ENCODE assay signal across 8 cellular contexts in the genomic region with DNA sequence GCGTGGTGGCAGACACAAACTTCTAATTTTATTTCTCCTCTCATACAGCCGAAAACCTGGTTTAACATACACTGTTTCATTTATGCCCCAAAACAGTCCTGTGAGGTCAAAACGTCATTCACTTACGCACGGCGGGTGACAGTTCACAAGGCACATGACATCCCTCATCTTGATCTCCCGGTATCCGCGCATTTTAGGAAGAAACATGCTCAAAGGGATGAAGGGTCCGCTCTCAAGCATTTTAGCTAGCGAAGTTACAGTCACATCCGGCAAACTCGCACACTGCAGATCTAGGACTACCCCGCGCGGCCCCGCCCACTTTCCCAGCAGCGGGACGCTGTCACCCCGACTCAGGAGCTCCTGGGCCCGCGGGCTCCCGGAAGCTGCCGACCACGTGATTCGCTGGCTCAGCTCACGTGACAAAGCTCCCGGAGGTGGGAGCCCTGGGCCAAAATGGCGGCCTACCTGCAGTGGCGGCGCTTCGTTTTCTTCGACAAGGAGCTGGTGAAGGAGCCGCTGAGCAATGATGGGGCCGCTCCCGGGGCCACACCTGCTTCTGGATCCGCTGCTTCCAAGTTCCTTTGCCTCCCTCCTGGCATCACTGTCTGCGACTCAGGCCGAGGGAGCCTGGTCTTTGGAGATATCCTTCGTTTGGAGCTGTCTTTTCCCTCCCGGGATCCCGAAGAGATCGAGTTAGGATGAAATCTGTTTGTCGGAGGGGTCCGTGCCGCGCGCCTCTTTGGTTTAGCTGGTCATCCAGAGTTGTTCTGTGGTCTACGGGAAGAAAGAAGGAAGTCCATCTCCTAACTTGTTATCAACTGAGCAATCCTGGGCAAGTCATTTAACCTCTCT. TPM values are rescaled to one million over a fixed set of nuclear protein-coding genes. Genes with fewer than 3 reads are reported as not detected.
A peak's percentile ranks its signal among the peaks of the same experiment; 100 is the strongest.
DNase-seq lines count a peak whose midpoint lies in the region; ATAC-seq lines count a peak whose summit lies in the region.

Gene VPS11, plus strand, starts transcription at position 448 of the 852 bp plus-strand sequence. Its CDS starts 6 bp downstream, at position 454.

- H3K9ac ChIP-seq in NT2/D1 (ENCODE audit: insufficient read length, low read depth) (peak within 1 kb of the TSS; percentile 83), endocrine pancreas (ENCODE audit: control insufficient read depth, insufficient read depth, low read length) (peak within 1 kb of the TSS; percentile 94), mesendoderm (ENCODE audit: low read length) (peak within 1 kb of the TSS; percentile 82)

- peak within 1 kb of the TSS; percentile 100 for H4K8ac ChIP-seq in mesendoderm (ENCODE audit: low read depth, low read length)

- H3K79me1 ChIP-seq in mesendoderm (ENCODE audit: low read length) = peaks cover 4% of the 10 kb centered on the region

- peak within 1 kb of the TSS; percentile 11 for H3K4ac ChIP-seq in mesendoderm (ENCODE audit: low read depth, low read length)

- H3K27ac Mint-ChIP-seq in activated CD8-positive, alpha-beta memory T cell treated with anti-CD3 and anti-CD28 coated beads, Interleukin-2, amount 10 ng/mL, durations not matched to agents 7 days and 5 days = peak within 1 kb of the TSS; percentile 96

- H3K4me1 Mint-ChIP-seq in activated CD8-positive, alpha-beta memory T cell treated with anti-CD3 and anti-CD28 coated beads, Interleukin-2, amount 10 ng/mL, durations not matched to agents 7 days and 5 days = peaks cover 35% of the 10 kb centered on the region

- WGBS in mesendoderm (ENCODE audit: extremely low coverage, insufficient coverage, low lambda C conversion rate) = no CpG with 5 or more reads among the region's 49 CpGs

- H3K4me2 ChIP-seq in mesendoderm (ENCODE audit: low read length) = peak within 1 kb of the TSS; percentile 86

- DNase-seq in COLO829 (ENCODE audit: low spot score) (peak; percentile 96), HT1080 (ENCODE audit: low read depth) (peak; percentile 95), NT2/D1 (ENCODE audit: low read depth, low spot score) (peak; percentile 85), mesendoderm (peak; percentile 97)
- DNase-seq in activated CD8-positive, alpha-beta memory T cell treated with anti-CD3 and anti-CD28 coated beads, Interleukin-2, amount 10 ng/mL, durations not matched to agents 7 days and 5 days = peak; percentile 99
- DNase-seq in stimulated activated CD8-positive, alpha-beta memory T cell treated with anti-CD3 and anti-CD28 coated beads, Interleukin-15, amount 100 ng/mL, for 1 hour (ENCODE audit: low read depth) = peak; percentile 96

- peak within 1 kb of the TSS; percentile 88 for H3K56ac ChIP-seq in mesendoderm (ENCODE audit: low read length)

- no peak within 1 kb of the TSS for H3K18ac ChIP-seq in mesendoderm (ENCODE audit: low read length)

- no peaks in the 10 kb centered on the region for H3K27me3 Mint-ChIP-seq in activated CD8-positive, alpha-beta memory T cell treated with anti-CD3 and anti-CD28 coated beads, Interleukin-2, amount 10 ng/mL, durations not matched to agents 7 days and 5 days

- CTCF ChIA-PET in activated CD8-positive, alpha-beta memory T cell treated with anti-CD3 and anti-CD28 coated beads, Interleukin-2, amount 10 ng/mL, durations not matched to agents 7 days and 5 days (lab: Charles Lee) = interaction anchor here (0.6 to 2.7 kb wide), 28 partner anchors 10 to 271 kb away, joined by 3 to 15 read pairs (median 4); partner anchors contain the start of genes C2CD2L, CBL, DPAGT1 and HMBS

- no peak within 1 kb of the TSS for H2BK5ac ChIP-seq in mesendoderm (ENCODE audit: low read length)

- H3K27me3 ChIP-seq in NT2/D1 (ENCODE audit: insufficient read depth, insufficient read length) (no peaks in the 10 kb centered on the region), endocrine pancreas (ENCODE audit: control insufficient read depth, insufficient read depth, low read length) (no peaks in the 10 kb centered on the region), mesendoderm (ENCODE audit: insufficient read depth, low read length, poor library complexity) (no peaks in the 10 kb centered on the region)

- H3K4me3 Mint-ChIP-seq in activated CD8-positive, alpha-beta memory T cell treated with anti-CD3 and anti-CD28 coated beads, Interleukin-2, amount 10 ng/mL, durations not matched to agents 7 days and 5 days = peak within 1 kb of the TSS; percentile 85

- peaks cover 6% of the 10 kb centered on the region for H3K36me3 Mint-ChIP-seq in activated CD8-positive, alpha-beta memory T cell treated with anti-CD3 and anti-CD28 coated beads, Interleukin-2, amount 10 ng/mL, durations not matched to agents 7 days and 5 days

- no peak within 1 kb of the TSS for H2AK5ac ChIP-seq in mesendoderm (ENCODE audit: low read length)

- no peak within 1 kb of the TSS for H3K27ac ChIP-seq in mesendoderm (ENCODE audit: low read depth, low read length)

- peaks cover 4% of the 10 kb centered on the region for H3K79me2 ChIP-seq in mesendoderm (ENCODE audit: control insufficient read depth, insufficient read depth, low read length)

- H2BK15ac ChIP-seq in mesendoderm (replicated peaks; ENCODE audit: low read depth) = no peak within 1 kb of the TSS

- no peak within 1 kb of the TSS for H3K23ac ChIP-seq in mesendoderm (ENCODE audit: low read length)

- peak; percentile 87 for ATAC-seq in GM21360 (IDR thresholded peaks at IDR 0.05; ENCODE audit: unreplicated experiment)
- peak; percentile 99 for ATAC-seq in activated CD8-positive, alpha-beta memory T cell treated with anti-CD3 and anti-CD28 coated beads, Interleukin-2, amount 10 ng/mL, durations not matched to agents 7 days and 5 days

- H3K36me3 ChIP-seq in NT2/D1 (ENCODE audit: insufficient read depth, insufficient read length, low read length) = peaks cover 25% of the 10 kb centered on the region
- no peaks in the 10 kb centered on the region for H3K36me3 ChIP-seq in endocrine pancreas (ENCODE audit: control insufficient read depth, insufficient read depth, low read length)
- peaks cover 2% of the 10 kb centered on the region for H3K36me3 ChIP-seq in mesendoderm (ENCODE audit: control insufficient read depth, insufficient read depth, low read length)

- H4K5ac ChIP-seq in mesendoderm (ENCODE audit: low read length) = peak within 1 kb of the TSS; percentile 81

- no peak within 1 kb of the TSS for H2BK120ac ChIP-seq in mesendoderm (ENCODE audit: low read depth, low read length)

- no peaks in the 10 kb centered on the region for H3K9me3 Mint-ChIP-seq in activated CD8-positive, alpha-beta memory T cell treated with anti-CD3 and anti-CD28 coated beads, Interleukin-2, amount 10 ng/mL, durations not matched to agents 7 days and 5 days (ENCODE audit: low read depth)

- H3K4me1 ChIP-seq in NT2/D1 (ENCODE audit: insufficient read depth, insufficient read length) (no peaks in the 10 kb centered on the region), endocrine pancreas (ENCODE audit: control insufficient read depth, insufficient read depth, low read length) (no peaks in the 10 kb centered on the region), mesendoderm (ENCODE audit: control insufficient read depth, low read depth, low read length) (no peaks in the 10 kb centered on the region)

- H3K9me3 ChIP-seq in NT2/D1 (ENCODE audit: insufficient read depth, low read length) (no peaks in the 10 kb centered on the region), endocrine pancreas (ENCODE audit: control insufficient read depth, low read length) (no peaks in the 10 kb centered on the region)

- H3K4me3 ChIP-seq in NT2/D1 (ENCODE audit: insufficient read length, low read depth) (peak within 1 kb of the TSS; percentile 86), endocrine pancreas (ENCODE audit: control insufficient read depth, insufficient read depth, low read length) (peak within 1 kb of the TSS; percentile 95), mesendoderm (ENCODE audit: low read length) (peak within 1 kb of the TSS; percentile 78)

RNA-seq across cellular contexts. Expression of gene VPS11, which starts in this region (rescaled TPM):
- total RNA-seq in HT1080 (2014; rRNA removed; shearing (Covaris generic)) = 24.9 and 29.0 TPM in 2 replicates
- 10.4 and 10.7 TPM in 2 replicates for polyA plus RNA-seq in HT1080 (2015; cell fraction: cytosol; rRNA removed)
- polyA plus RNA-seq in HT1080 (2015; cell fraction: nucleus; rRNA removed) = 32.2 and 35.1 TPM in 2 replicates
- total RNA-seq in activated CD8-positive, alpha-beta memory T cell treated with anti-CD3 and anti-CD28 coated beads, Interleukin-2, amount 10 ng/mL, durations not matched to agents 7 days and 5 days = 10 to 100 TPM; 30.1 to 31.2 TPM
- polyA plus RNA-seq in mesendoderm (2013, experiment 1 of 2) = 14.4 TPM
- polyA plus RNA-seq in mesendoderm (2013, experiment 2 of 2) = 13.2 TPM
